In the genomic region with DNA sequence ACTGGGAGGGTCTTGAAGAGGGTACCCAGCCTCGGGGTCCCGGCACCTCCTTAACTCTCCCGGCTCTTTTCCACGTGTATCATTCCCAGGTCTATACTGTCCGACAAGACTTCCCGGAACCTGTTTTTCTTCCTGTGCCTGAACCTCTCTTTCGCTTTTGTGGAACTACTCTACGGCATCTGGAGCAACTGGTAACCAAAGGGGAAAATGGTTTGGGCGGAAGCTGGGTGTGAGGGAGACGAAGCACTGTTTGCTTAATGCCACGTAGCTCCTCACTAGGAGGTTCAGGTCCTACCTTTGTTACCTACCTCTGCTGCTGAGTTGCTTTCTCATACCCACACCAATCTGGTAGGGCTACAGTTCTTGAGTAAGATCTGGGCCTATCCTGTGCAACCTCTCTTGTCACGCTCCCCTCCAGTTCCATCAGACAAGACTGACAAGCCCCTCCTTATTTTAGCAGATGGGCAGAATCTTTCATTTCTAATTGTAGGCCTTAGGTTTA, we compare ENCODE assay signal across 8 cellular contexts. TPM values are rescaled to one million over a fixed set of nuclear protein-coding genes. Genes with fewer than 3 reads are reported as not detected.
A peak's percentile ranks its signal among the peaks of the same experiment; 100 is the strongest.
DNase-seq lines count a peak whose midpoint lies in the region; ATAC-seq, FAIRE-seq and TF ChIP-seq lines count a peak whose summit lies in the region.

No MANE protein-coding gene starts in this region.

- H3K79me2 ChIP-seq in PC-3 (ENCODE audit: low read length) (peaks cover 63% of the 10 kb centered on the region), parathyroid adenoma (no peaks in the 10 kb centered on the region)

- H2AFZ ChIP-seq in PC-3 (ENCODE audit: low read length): peak overlapping the region; percentile 93
- H2AFZ ChIP-seq in parathyroid adenoma: peak overlapping the region; percentile 95

- H3K27ac Mint-ChIP-seq in activated T-helper 17 cell treated with anti-CD3 and anti-CD28 coated beads, Interleukin-2, amount 50 U/mL, for 72 hours: peak overlapping the region; percentile 99

- H3K27me3 ChIP-seq in PC-3 (ENCODE audit: low read length) (no peaks in the 10 kb centered on the region), parathyroid adenoma (ENCODE audit: control insufficient read depth, insufficient read depth, low read length) (no peaks in the 10 kb centered on the region)

- no peaks in the 10 kb centered on the region for H3K9me3 Mint-ChIP-seq in activated T-helper 17 cell treated with anti-CD3 and anti-CD28 coated beads, Interleukin-2, amount 50 U/mL, for 72 hours

- H3K36me3 Mint-ChIP-seq in activated T-helper 17 cell treated with anti-CD3 and anti-CD28 coated beads, Interleukin-2, amount 50 U/mL, for 72 hours (ENCODE audit: low read depth): peaks cover 59% of the 10 kb centered on the region

- H3K9ac ChIP-seq in PC-3 (ENCODE audit: low read length) (peak overlapping the region; percentile 95), parathyroid adenoma (peak overlapping the region; percentile 50)

- peaks cover 10% of the 10 kb centered on the region; the same call in 1 of the 2 replicates for H4K20me1 ChIP-seq in PC-3 (ENCODE audit: low read length)

- DNase-seq in COR-L47 (lab: John Stamatoyannopoulos, UW) (peak; percentile 32), PC-3 (peak; percentile 79), foreskin fibroblast (peak; percentile 24 to 50), urothelium cell line (ENCODE audit: low spot score) (peak; percentile 14)

- H3K36me3 ChIP-seq in PC-3 (ENCODE audit: low read depth, low read length) (peaks cover 23% of the 10 kb centered on the region), parathyroid adenoma (ENCODE audit: control insufficient read depth, insufficient read depth, low read length) (no peaks in the 10 kb centered on the region)

- H3K4me2 ChIP-seq in PC-3 (ENCODE audit: low read length) (peak overlapping the region; percentile 97), parathyroid adenoma (ENCODE audit: low read length) (peak overlapping the region; percentile 98)

- H3K9me3 ChIP-seq in PC-3 (ENCODE audit: low read length) (no peaks in the 10 kb centered on the region), parathyroid adenoma (ENCODE audit: control insufficient read depth, low read length) (no peaks in the 10 kb centered on the region)

- peak overlapping the region; percentile 95 for H3K4me3 Mint-ChIP-seq in activated T-helper 17 cell treated with anti-CD3 and anti-CD28 coated beads, Interleukin-2, amount 50 U/mL, for 72 hours

- CTCF ChIA-PET in PC-3 (lab: Charles Lee): no interaction called here

- peaks cover 28% of the 10 kb centered on the region for H3K4me1 Mint-ChIP-seq in activated T-helper 17 cell treated with anti-CD3 and anti-CD28 coated beads, Interleukin-2, amount 50 U/mL, for 72 hours

- H3K4me1 ChIP-seq in PC-3 (ENCODE audit: insufficient read depth, low read length) (peaks cover 23% of the 10 kb centered on the region), parathyroid adenoma (no peaks in the 10 kb centered on the region)

- peak overlapping the region; percentile 98 for H3K27ac ChIP-seq in PC-3 (ENCODE audit: low read length)
- H3K27ac ChIP-seq in parathyroid adenoma: peak overlapping the region; percentile 96

- POLR2A ChIA-PET in PC-3 (lab: Charles Lee; ENCODE audit: unreplicated experiment): interaction anchor here (0.5 to 0.6 kb wide), 3 partner anchors 273 to 754 kb away, joined by 3 to 7 read pairs (median 5); no protein-coding TSS in a partner anchor

- H3K4me3 ChIP-seq in PC-3 (ENCODE audit: low read length) (peak overlapping the region; percentile 92), foreskin fibroblast (ENCODE audit: low read depth in 1 of 2, low read length in 2 of 2) (peak overlapping the region; percentile 92 to 97), parathyroid adenoma (ENCODE audit: low read depth, low read length) (peak overlapping the region; percentile 84)

- no peaks in the 10 kb centered on the region for H3F3A ChIP-seq in PC-3 (ENCODE audit: low read length, unreplicated experiment)

- no peak for FAIRE-seq in urothelium cell line (lab: Jason Lieb, UNC)

- H3K27me3 Mint-ChIP-seq in activated T-helper 17 cell treated with anti-CD3 and anti-CD28 coated beads, Interleukin-2, amount 50 U/mL, for 72 hours: no peaks in the 10 kb centered on the region

- H3K9me2 ChIP-seq in PC-3 (replicated peaks; ENCODE audit: low read length): no peaks in the 10 kb centered on the region

- TF ChIP-seq CTCF in PC-3 (conservative IDR thresholded peaks at IDR 0.05; ENCODE audit: low read depth, low read length) (no peak), foreskin fibroblast (IDR thresholded peaks at IDR 0.05; ENCODE audit: low read depth, low read length) (no peak), parathyroid adenoma (IDR thresholded peaks at IDR 0.05) (no peak)

- BruUV-seq in PC-3 (replicated peaks; lab: Mats Ljungman, UMichigan): no TSS peak

- ATAC-seq in GM19372 (IDR thresholded peaks at IDR 0.05; ENCODE audit: low read depth, unreplicated experiment) (peak; percentile 29), HG03460 (IDR thresholded peaks at IDR 0.05; ENCODE audit: unreplicated experiment) (peak; percentile 28), PC-3 (peak; percentile 47)
- ATAC-seq in activated T-helper 17 cell treated with anti-CD3 and anti-CD28 coated beads, Interleukin-2, amount 50 U/mL, for 72 hours (replicated peaks): peak; percentile 73

- intact Hi-C loops in PC-3 (cut with micrococcal nuclease): no loop called here

RNA-seq across cellular contexts. Expression of gene SLC30A7, which starts 0.6 kb away (rescaled TPM):
- total RNA-seq in PC-3 (2014; rRNA removed): 20.4 and 24.0 TPM in 2 replicates
- total RNA-seq in activated T-helper 17 cell treated with anti-CD3 and anti-CD28 coated beads, Interleukin-2, amount 50 U/mL, for 72 hours: 10 to 100 TPM; 39.1 to 51.6 TPM

RNA-seq across cellular contexts. Expression of gene EXTL2, which starts 1.9 kb away (rescaled TPM):
- total RNA-seq in PC-3 (2014; rRNA removed): 6.4 and 7.5 TPM in 2 replicates
- total RNA-seq in activated T-helper 17 cell treated with anti-CD3 and anti-CD28 coated beads, Interleukin-2, amount 50 U/mL, for 72 hours: 1 to 10 TPM; 5.9 to 6.0 TPM

Comparison
In these comparisons a context has a peak if more than half of its experiments do, and no peak if none do; other contexts are left out.
1. Peak in every context shown above with its lines: DNase-seq, ATAC-seq, H3K4me3 ChIP-seq and H3K27ac ChIP-seq.
2. DNase-seq: peak in every context shown above with its lines; median percentile 79 in PC-3; 37 in foreskin fibroblast; 32 in COR-L47; 14 in urothelium cell line.